Comparison of ENCODE assay signal across 15 cellular contexts in genomic region chr15:98906712-98907083, GRCh38.
DNase-seq lines count a peak whose midpoint lies in the region; ATAC-seq and TF ChIP-seq lines count a peak whose summit lies in the region.
"Had no signal": no experiment of that assay in that cellular context is flagged by ENCODE, and none has a peak within 500 bp of the region (broad histone marks: within the 10 kb centered on the region; RNA-seq: fewer than 3 reads in every experiment).

No MANE protein-coding gene starts in this region.

- H3K27ac ChIP-seq in endodermal cell (ENCODE audit: low read depth, low read length) (peak overlapping the region; percentile 9), mesenchymal stem cell (ENCODE audit: low read length, poor library complexity, severe bottlenecking) (no peak overlapping the region), aorta (ENCODE audit: low read depth in 1 of 2, low read length in 2 of 2) (peak overlapping the region; percentile 53 to 94)
- H3K27ac ChIP-seq: testis had no signal

- H3K27me3 ChIP-seq in endodermal cell (ENCODE audit: control insufficient read depth, insufficient read depth, low read length, poor library complexity, severe bottlenecking) (no peaks in the 10 kb centered on the region), mesenchymal stem cell (ENCODE audit: control insufficient read depth in 1 of 2, insufficient read depth in 1 of 2, low read length in 2 of 2) (no peaks in the 10 kb centered on the region), aorta (ENCODE audit: control insufficient read depth in 1 of 2, insufficient read depth in 2 of 2, low read length in 1 of 2) (no peaks in the 10 kb centered on the region)
- H3K27me3 ChIP-seq: testis had no signal

- no peak overlapping the region for H2BK120ac ChIP-seq in mesenchymal stem cell (ENCODE audit: low read depth, low read length)

- H3K4me1 ChIP-seq in endodermal cell (ENCODE audit: control insufficient read depth, insufficient read depth, low read length) (peaks cover 26% of the 10 kb centered on the region), mesenchymal stem cell (ENCODE audit: control insufficient read depth, insufficient read depth, low read depth, low read length) (peaks cover 29% of the 10 kb centered on the region), aorta (ENCODE audit: control insufficient read depth in 1 of 2, insufficient read depth in 2 of 2, low read length in 2 of 2) (peaks cover 6 to 7% of the 10 kb centered on the region in 2 donors)

- intact Hi-C loops in aorta (cut with DNase I) = loop anchor here in 1 of 2 donors (5.0 kb wide), 2 partner anchors 41 to 44 kb away; no protein-coding TSS in a partner anchor

- DNase-seq in NCI-H1417 (lab: John Stamatoyannopoulos, UW) = peak in 2 of 3 experiments; percentile 13
- no peak for DNase-seq in NCI-H1417 treated with DMSO at 0.1 percent for 48 hours (lab: John Stamatoyannopoulos, UW)
- DNase-seq in endodermal cell = no peak
- peak; percentile 46 for DNase-seq in mesenchymal stem cell
- DNase-seq in aorta = peak in 1 of 2 donors; percentile 61
- DNase-seq in CD1c-positive myeloid dendritic cell (ENCODE audit: extremely low spot score) = no peak
- no peak for DNase-seq in SHP77 (lab: John Stamatoyannopoulos, UW)
- DNase-seq: GF-D8; SHP77 treated with DMSO at 0.1 percent for 48 hours; stimulated activated CD4-positive, alpha-beta T cell treated with anti-CD3 and anti-CD28 coated beads, Interleukin-4, amount 100 ng/mL, for 4 hours; testis had no signal

- H3K4me3 Mint-ChIP-seq in endodermal cell = no peak overlapping the region
- H3K4me3 Mint-ChIP-seq: activated T-helper 17 cell treated with anti-CD3 and anti-CD28 coated beads, Interleukin-2, amount 50 U/mL, for 72 hours; neural crest cell had no signal

- H3K18ac ChIP-seq in mesenchymal stem cell (ENCODE audit: low read depth in 1 of 2, low read length in 2 of 2) = peak overlapping the region; percentile 7 to 63

- H3K36me3 Mint-ChIP-seq in endodermal cell (ENCODE audit: low read depth) = peaks cover 45% of the 10 kb centered on the region

- no peaks in the 10 kb centered on the region for H3K27me3 Mint-ChIP-seq in endodermal cell (ENCODE audit: insufficient read depth)

- no peak overlapping the region for H2BK15ac ChIP-seq in mesenchymal stem cell (ENCODE audit: low read depth, poor library complexity, severe bottlenecking)

- H3K9ac ChIP-seq in endodermal cell (ENCODE audit: extremely low read depth, low read length, poor library complexity, severe bottlenecking) = no peak overlapping the region
- H3K9ac ChIP-seq in mesenchymal stem cell (ENCODE audit: low read length) = no peak overlapping the region

- no peak overlapping the region for H3K14ac ChIP-seq in mesenchymal stem cell (ENCODE audit: low read length in 2 of 2)

- no peaks in the 10 kb centered on the region for H3K9me3 Mint-ChIP-seq in endodermal cell
- H3K9me3 Mint-ChIP-seq: activated T-helper 17 cell treated with anti-CD3 and anti-CD28 coated beads, Interleukin-2, amount 50 U/mL, for 72 hours; neural crest cell had no signal

- H4K91ac ChIP-seq in mesenchymal stem cell (ENCODE audit: low read length) = peak overlapping the region; percentile 84

- ATAC-seq in aorta (ENCODE audit: low FRiP score) (peak; percentile 34), GM21576 (IDR thresholded peaks at IDR 0.05; ENCODE audit: unreplicated experiment) (no peak)
- ATAC-seq: activated CD4-positive, CD25-positive, alpha-beta regulatory T cell treated with anti-CD3 and anti-CD28 coated beads, Interleukin-2, amount 50 U/mL, for 24 hours; activated T-helper 17 cell treated with anti-CD3 and anti-CD28 coated beads, Interleukin-2, amount 50 U/mL, for 72 hours had no signal

- H2BK5ac ChIP-seq in mesenchymal stem cell (ENCODE audit: low read depth, low read length, poor library complexity, severe bottlenecking) = no peak overlapping the region

- WGBS in endodermal cell (ENCODE audit: insufficient coverage in 1 of 2, insufficient read length in 1 of 2), 2 experiments = 88 to 89% methylated on average over 5 to 6 of the region's 6 CpGs
- 53% methylated on average over 6 of the region's 6 CpGs for WGBS in mesenchymal stem cell
- 33 to 37% methylated on average over 6 of the region's 6 CpGs for WGBS in aorta, 2 donors

- peak overlapping the region in 1 of 2 experiments; percentile 8 for H3K4ac ChIP-seq in mesenchymal stem cell (ENCODE audit: low read depth in 1 of 2, low read length in 2 of 2)

- peak overlapping the region; percentile 79 for H4K8ac ChIP-seq in mesenchymal stem cell (ENCODE audit: low read length)

- peak overlapping the region; percentile 12 to 45 for H2BK12ac ChIP-seq in mesenchymal stem cell (ENCODE audit: low read length in 2 of 2)

- H3K4me1 Mint-ChIP-seq in endodermal cell = peaks cover 28% of the 10 kb centered on the region

- H3K4me3 ChIP-seq in endodermal cell (ENCODE audit: low read length) (no peak overlapping the region), mesenchymal stem cell (ENCODE audit: insufficient read depth in 1 of 2, low read depth in 1 of 2, low read length in 2 of 2) (no peak overlapping the region), aorta (ENCODE audit: low read length in 2 of 2) (no peak overlapping the region)
- H3K4me3 ChIP-seq: testis had no signal

- H3K27ac Mint-ChIP-seq in endodermal cell = no peak overlapping the region
- H3K27ac Mint-ChIP-seq: activated T-helper 17 cell treated with anti-CD3 and anti-CD28 coated beads, Interleukin-2, amount 50 U/mL, for 72 hours had no signal

- no peak for TF ChIP-seq CTCF in endodermal cell (conservative IDR thresholded peaks at IDR 0.05)

- peak overlapping the region in 1 of 2 experiments; percentile 6 for H3K23ac ChIP-seq in mesenchymal stem cell (ENCODE audit: low read length in 2 of 2)

- no peak overlapping the region for H2AFZ ChIP-seq in mesenchymal stem cell (ENCODE audit: low read depth, low read length)

- peaks cover 68% of the 10 kb centered on the region for H3K36me3 ChIP-seq in endodermal cell (ENCODE audit: control insufficient read depth, insufficient read depth, low read length)
- peaks cover 27 to 39% of the 10 kb centered on the region in 2 experiments for H3K36me3 ChIP-seq in mesenchymal stem cell (ENCODE audit: control insufficient read depth in 1 of 2, insufficient read depth in 2 of 2, low read depth in 1 of 2, low read length in 2 of 2)
- peaks cover 0 to 4% of the 10 kb centered on the region in 2 donors for H3K36me3 ChIP-seq in aorta (ENCODE audit: control insufficient read depth in 1 of 2, insufficient read depth in 2 of 2, low read length in 1 of 2)

- no peak overlapping the region for H3K4me2 ChIP-seq in mesenchymal stem cell (ENCODE audit: low read length, poor library complexity, severe bottlenecking)

- H3K9me3 ChIP-seq in endodermal cell (ENCODE audit: control insufficient read depth, low read length) (no peaks in the 10 kb centered on the region), mesenchymal stem cell (ENCODE audit: control insufficient read depth, low read length) (no peaks in the 10 kb centered on the region), aorta (ENCODE audit: control insufficient read depth, low read length) (no peaks in the 10 kb centered on the region)
- H3K9me3 ChIP-seq: testis had no signal

- H3K79me1 ChIP-seq in mesenchymal stem cell (replicated peaks; ENCODE audit: low read length, poor library complexity, severe bottlenecking) = peaks cover 35% of the 10 kb centered on the region

- peak overlapping the region; percentile 37 for H2AK5ac ChIP-seq in mesenchymal stem cell (ENCODE audit: low read length, severe bottlenecking)

Comparison
In these comparisons a context has a peak if more than half of its experiments do, and no peak if none do; other contexts are left out.
1. DNase-seq: peak in NCI-H1417 (2 of 3) and mesenchymal stem cell (single experiment); none in NCI-H1417 treated with DMSO at 0.1 percent for 48 hours (single experiment), endodermal cell (single experiment), CD1c-positive myeloid dendritic cell (single experiment) and SHP77 (0 of 2).